25 cellular contexts compared by ENCODE assay signal in the genomic region with DNA sequence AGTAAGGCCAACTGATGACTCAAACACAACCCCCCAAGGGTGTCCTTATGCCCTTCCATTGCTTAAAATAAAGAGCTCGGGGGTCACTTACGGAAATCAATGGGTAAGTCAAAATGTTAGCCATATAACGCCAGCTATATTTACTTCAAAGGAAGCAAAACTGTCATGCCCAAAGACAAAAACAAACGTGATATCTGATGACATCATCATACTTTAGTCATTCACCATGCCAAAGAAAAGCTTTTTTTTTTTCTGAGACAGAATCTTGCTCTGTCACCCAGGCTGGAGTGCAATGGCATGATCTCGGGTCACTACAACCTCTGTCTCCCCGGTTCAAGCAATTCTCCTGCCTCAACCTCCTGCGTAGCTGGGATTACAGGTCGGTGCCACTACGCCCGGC.
"Had no signal": no experiment of that assay in that cellular context is flagged by ENCODE, and none has a peak within 500 bp of the region (broad histone marks: within the 10 kb centered on the region; RNA-seq: fewer than 3 reads in every experiment).

No MANE protein-coding gene starts in this region.

- H3K4me1 ChIP-seq: breast epithelium had no signal

- H3K9me3 ChIP-seq: breast epithelium had no signal

- H3K27me3 Mint-ChIP-seq: activated naive CD8-positive, alpha-beta T cell treated with anti-CD3 and anti-CD28 coated beads for 36 hours had no signal

- ATAC-seq: activated T-helper 17 cell treated with anti-CD3 and anti-CD28 coated beads, Interleukin-2, amount 50 U/mL, for 72 hours had no signal

- H3K4me3 ChIP-seq: breast epithelium had no signal

- H3K27ac Mint-ChIP-seq: activated B cell treated with CpG ODN at 0.5 μM for 24 hours; activated CD4-positive, alpha-beta memory T cell treated with anti-CD3 and anti-CD28 coated beads, Interleukin-2, amount 10 ng/mL, durations not matched to agents 7 days and 5 days; activated naive CD4-positive, alpha-beta T cell treated with anti-CD3 and anti-CD28 coated beads for 36 hours; activated naive CD8-positive, alpha-beta T cell treated with anti-CD3 and anti-CD28 coated beads for 36 hours; activated T-helper 17 cell treated with anti-CD3 and anti-CD28 coated beads, Interleukin-2, amount 50 U/mL, for 72 hours had no signal

- H3K27me3 ChIP-seq: breast epithelium had no signal

- H3K9me3 Mint-ChIP-seq: activated B cell treated with CpG ODN at 0.5 μM for 24 hours; activated CD4-positive, alpha-beta memory T cell treated with anti-CD3 and anti-CD28 coated beads, Interleukin-2, amount 10 ng/mL, durations not matched to agents 7 days and 5 days; activated naive CD4-positive, alpha-beta T cell treated with anti-CD3 and anti-CD28 coated beads for 36 hours; activated naive CD8-positive, alpha-beta T cell treated with anti-CD3 and anti-CD28 coated beads for 36 hours; activated T-helper 17 cell treated with anti-CD3 and anti-CD28 coated beads, Interleukin-2, amount 50 U/mL, for 72 hours had no signal

- H3K27ac ChIP-seq: breast epithelium had no signal

- H3K4me1 Mint-ChIP-seq: activated T-helper 17 cell treated with anti-CD3 and anti-CD28 coated beads, Interleukin-2, amount 50 U/mL, for 72 hours had no signal

- H3K4me3 Mint-ChIP-seq: activated B cell treated with CpG ODN at 0.5 μM for 24 hours; activated CD4-positive, alpha-beta memory T cell treated with anti-CD3 and anti-CD28 coated beads, Interleukin-2, amount 10 ng/mL, durations not matched to agents 7 days and 5 days; activated naive CD4-positive, alpha-beta T cell treated with anti-CD3 and anti-CD28 coated beads for 36 hours; activated naive CD8-positive, alpha-beta T cell treated with anti-CD3 and anti-CD28 coated beads for 36 hours; activated T-helper 17 cell treated with anti-CD3 and anti-CD28 coated beads, Interleukin-2, amount 50 U/mL, for 72 hours had no signal

- DNase-seq: activated B cell treated with CpG ODN at 0.5 μM for 24 hours; activated CD4-positive, alpha-beta memory T cell treated with anti-CD3 and anti-CD28 coated beads, Interleukin-2, amount 10 ng/mL, durations not matched to agents 7 days and 5 days; activated CD4-positive, alpha-beta T cell treated with anti-CD3 and anti-CD28 coated beads for 1 hour; activated CD4-positive, alpha-beta T cell treated with anti-CD3 and anti-CD28 coated beads, Interleukin-2, amount 50 U/mL, for 1 hour; activated gamma-delta T cell; activated naive CD4-positive, alpha-beta T cell treated with anti-CD3 and anti-CD28 coated beads for 36 hours; activated naive CD8-positive, alpha-beta T cell treated with anti-CD3 and anti-CD28 coated beads for 36 hours; activated T-cell treated with anti-CD3 and anti-CD28 coated beads for 4 hours; activated T-cell treated with anti-CD3 and anti-CD28 coated beads, Interleukin-2, amount 50 U/mL, for 48 hours; anterior cingulate cortex; central memory CD4-positive, alpha-beta T cell; MM.1S; NCI-H1105; NCI-H1436; NCI-H187; NCI-H2081 treated with DMSO at 0.1 percent for 48 hours; NCI-H446; NCI-H524; SIG-M5; T-helper 2 cell; T1000 had no signal

- H3K36me3 Mint-ChIP-seq: activated naive CD8-positive, alpha-beta T cell treated with anti-CD3 and anti-CD28 coated beads for 36 hours had no signal

- FAIRE-seq: RCC 7860, TTC549 had no signal

- H3K36me3 ChIP-seq: breast epithelium had no signal
